In the genomic region with DNA sequence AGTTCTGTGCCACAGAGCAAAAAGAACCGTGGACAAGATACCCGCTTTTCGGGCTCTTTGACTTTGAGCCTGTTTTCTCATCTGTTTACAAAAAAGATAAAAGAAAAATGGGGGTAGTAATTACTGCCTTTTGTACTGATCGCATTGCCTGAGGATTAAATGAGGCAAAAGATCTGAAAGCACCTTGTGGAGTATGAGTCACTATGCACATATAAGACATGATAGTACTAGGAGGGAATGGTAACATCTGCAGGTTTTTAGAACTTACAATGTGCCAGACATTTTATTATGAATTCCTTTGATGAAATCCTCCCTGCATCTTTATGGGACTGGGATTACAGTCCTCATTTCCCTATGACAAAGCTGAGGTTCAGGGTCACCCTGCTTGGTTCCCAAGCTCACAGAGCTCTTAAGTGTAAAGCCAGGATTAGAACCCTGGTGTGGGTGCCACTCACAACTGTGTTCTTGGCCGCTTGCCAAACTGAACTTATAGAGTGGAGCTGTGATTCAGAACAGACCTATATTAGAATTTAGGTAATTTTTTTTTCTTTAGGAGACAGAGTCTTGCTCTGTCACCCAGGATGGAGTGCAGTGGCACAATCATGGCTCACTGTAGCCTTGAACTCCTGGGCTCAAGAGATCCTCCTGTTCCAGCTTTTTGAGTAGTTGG, we compare ENCODE assay signal across 8 cellular contexts. TPM values are rescaled to one million over a fixed set of nuclear protein-coding genes. Genes with fewer than 3 reads are reported as not detected.
DNase-seq lines count a peak whose midpoint lies in the region; ATAC-seq and TF ChIP-seq lines count a peak whose summit lies in the region.

No MANE protein-coding gene starts in this region.

- peaks cover 37% of the 10 kb centered on the region for H3K4me1 Mint-ChIP-seq in activated CD4-positive, alpha-beta memory T cell treated with anti-CD3 and anti-CD28 coated beads, Interleukin-2, amount 10 ng/mL, durations not matched to agents 7 days and 5 days

- H3K4me3 Mint-ChIP-seq in activated CD4-positive, alpha-beta memory T cell treated with anti-CD3 and anti-CD28 coated beads, Interleukin-2, amount 10 ng/mL, durations not matched to agents 7 days and 5 days, result peak overlapping the region; percentile 80

- H3K27ac Mint-ChIP-seq in activated CD4-positive, alpha-beta memory T cell treated with anti-CD3 and anti-CD28 coated beads, Interleukin-2, amount 10 ng/mL, durations not matched to agents 7 days and 5 days, result peak overlapping the region; percentile 75

- H3K9me3 Mint-ChIP-seq in activated CD4-positive, alpha-beta memory T cell treated with anti-CD3 and anti-CD28 coated beads, Interleukin-2, amount 10 ng/mL, durations not matched to agents 7 days and 5 days, result no peaks in the 10 kb centered on the region

- POLR2A ChIA-PET in activated CD4-positive, alpha-beta memory T cell treated with anti-CD3 and anti-CD28 coated beads, Interleukin-2, amount 10 ng/mL, durations not matched to agents 7 days and 5 days (lab: Charles Lee), result interaction anchor here (0.9 kb wide), 1 partner anchor 15 kb away, joined by 3 read pairs; no protein-coding TSS in a partner anchor

- TF ChIP-seq CTCF in fibroblast of villous mesenchyme (IDR thresholded peaks at IDR 0.05; ENCODE audit: insufficient read depth, low read depth, low read length), result no peak

- H3K36me3 Mint-ChIP-seq in activated CD4-positive, alpha-beta memory T cell treated with anti-CD3 and anti-CD28 coated beads, Interleukin-2, amount 10 ng/mL, durations not matched to agents 7 days and 5 days (ENCODE audit: low read depth), result peaks cover under 1% of the 10 kb centered on the region

- H3K4me3 ChIP-seq in fibroblast of villous mesenchyme (ENCODE audit: low read depth, low read length), result no peak overlapping the region

- ATAC-seq in HG03442 (IDR thresholded peaks at IDR 0.05; ENCODE audit: unreplicated experiment) (no peak), HG03354 (IDR thresholded peaks at IDR 0.05; ENCODE audit: poor library complexity, severe bottlenecking, unreplicated experiment) (no peak)

- DNase-seq in NCI-H2196 (lab: John Stamatoyannopoulos, UW; ENCODE audit: unreplicated experiment), result peak; percentile 8
- DNase-seq in NCI-H2196 treated with DMSO at 0.1 percent for 48 hours (lab: John Stamatoyannopoulos, UW; ENCODE audit: unreplicated experiment), result no peak
- peak; percentile 28 for DNase-seq in activated CD4-positive, alpha-beta memory T cell treated with anti-CD3 and anti-CD28 coated beads, Interleukin-2, amount 10 ng/mL, durations not matched to agents 7 days and 5 days
- DNase-seq in fibroblast of villous mesenchyme (ENCODE audit: low read depth), result peak; percentile 74
- DNase-seq in superior temporal gyrus (ENCODE audit: extremely low spot score), result peak; percentile 47
- DNase-seq in SHP77 (lab: John Stamatoyannopoulos, UW), result no peak

- CTCF ChIA-PET in activated CD4-positive, alpha-beta memory T cell treated with anti-CD3 and anti-CD28 coated beads, Interleukin-2, amount 10 ng/mL, durations not matched to agents 7 days and 5 days (lab: Charles Lee), result no interaction called here

- H3K27me3 Mint-ChIP-seq in activated CD4-positive, alpha-beta memory T cell treated with anti-CD3 and anti-CD28 coated beads, Interleukin-2, amount 10 ng/mL, durations not matched to agents 7 days and 5 days, result peaks cover 12% of the 10 kb centered on the region

RNA-seq across cellular contexts. Expression of a gene that starts 1.8 kb away (rescaled TPM):
- total RNA-seq in activated CD4-positive, alpha-beta memory T cell treated with anti-CD3 and anti-CD28 coated beads, Interleukin-2, amount 10 ng/mL, durations not matched to agents 7 days and 5 days, result 10 to 100 TPM; 17.5 to 18.0 TPM
- total RNA-seq in fibroblast of villous mesenchyme, result 9.9 and 10.0 TPM in 2 replicates

Comparison
In these comparisons a context has a peak if more than half of its experiments do, and no peak if none do; other contexts are left out.
1. DNase-seq: peak in NCI-H2196 (single experiment), activated CD4-positive, alpha-beta memory T cell treated with anti-CD3 and anti-CD28 coated beads, Interleukin-2, amount 10 ng/mL, durations not matched to agents 7 days and 5 days (single experiment), fibroblast of villous mesenchyme (single experiment) and superior temporal gyrus (single experiment); none in NCI-H2196 treated with DMSO at 0.1 percent for 48 hours (single experiment) and SHP77 (0 of 2).